In genomic region chr16:89598199-89598598, GRCh38 we compare ENCODE assay signal across 15 cellular contexts. TPM values are rescaled to one million over a fixed set of nuclear protein-coding genes. Genes with fewer than 3 reads are reported as not detected.
A peak's percentile ranks its signal among the peaks of the same experiment; 100 is the strongest.
DNase-seq lines count a peak whose midpoint lies in the region; ATAC-seq and TF ChIP-seq lines count a peak whose summit lies in the region.
"Had no signal": no experiment of that assay in that cellular context is flagged by ENCODE, and none has a peak within 500 bp of the region (broad histone marks: within the 10 kb centered on the region; RNA-seq: fewer than 3 reads in every experiment).

No MANE protein-coding gene starts in this region.

- no peak for ATAC-seq in HG03097 (IDR thresholded peaks at IDR 0.05; ENCODE audit: low FRiP score, unreplicated experiment)
- no peak for ATAC-seq in HG02642 (IDR thresholded peaks at IDR 0.05; ENCODE audit: poor library complexity, unreplicated experiment)

- H3K9me3 ChIP-seq in left ventricle myocardium inferior (replicated peaks): no peaks in the 10 kb centered on the region
- H3K9me3 ChIP-seq: uterus had no signal

- H3K4me3 ChIP-seq in fibroblast of pulmonary artery (replicated peaks; ENCODE audit: low read depth, low read length) (no peak overlapping the region), left ventricle myocardium inferior (no peak overlapping the region)
- H3K4me3 ChIP-seq: uterus had no signal

- no peak overlapping the region for H3K27ac ChIP-seq in left ventricle myocardium inferior (replicated peaks)
- H3K27ac ChIP-seq: uterus had no signal

- TF ChIP-seq CTCF in fibroblast of pulmonary artery (IDR thresholded peaks at IDR 0.05; ENCODE audit: low read length, missing control alignments): no peak
- no peak for TF ChIP-seq CTCF in left ventricle myocardium inferior (IDR thresholded peaks at IDR 0.05; ENCODE audit: borderline replicate concordance)

- peaks cover 16% of the 10 kb centered on the region for H3K27me3 ChIP-seq in left ventricle myocardium inferior (ENCODE audit: low read depth)
- H3K27me3 ChIP-seq: uterus had no signal

- peak; percentile 49 for DNase-seq in ACHN
- peak; percentile 46 for DNase-seq in EL
- peak; percentile 47 for DNase-seq in NCI-H69 (lab: John Stamatoyannopoulos, UW)
- peak; percentile 39 for DNase-seq in fibroblast of pulmonary artery (ENCODE audit: low read depth)
- DNase-seq in left ventricle myocardium inferior: no peak
- no peak for DNase-seq in C1 segment of cervical spinal cord (lab: John Stamatoyannopoulos, UW)
- DNase-seq: activated CD4-positive, alpha-beta T cell treated with anti-CD3 and anti-CD28 coated beads, Interleukin-2, amount 50 U/mL, for 48 hours; CD4-positive, alpha-beta T cell; head of caudate nucleus; kidney glomerular epithelial cell; NCI-H1092; uterus had no signal

- in situ Hi-C loops in ACHN (cut with HindIII; ENCODE audit: low pct_ligation_motif_present, low pct_unique_long_range_greater_than_20kb, low sequenced_read_pairs): no loop called here

- no peaks in the 10 kb centered on the region for H3K36me3 ChIP-seq in left ventricle myocardium inferior
- H3K36me3 ChIP-seq: uterus had no signal

- H3K4me1 ChIP-seq in left ventricle myocardium inferior: peaks cover 9% of the 10 kb centered on the region
- H3K4me1 ChIP-seq: uterus had no signal

- intact Hi-C loops in left ventricle myocardium inferior (cut with micrococcal nuclease): no loop called here

RNA-seq across cellular contexts. Expression of gene DPEP1, which starts 15.2 kb away (rescaled TPM):
- total RNA-seq in left ventricle myocardium inferior: not detected
- total RNA-seq: activated T-helper 2 cell treated with anti-CD3 and anti-CD28 coated beads, Interferon-gamma antibody, Interleukin-2, Interleukin-4, amounts not matched to agents 10 μg/mL and 5 μg/mL and 100 μg/mL, durations not matched to agents 14 hours and 24 hours and 36 hours; CD4-positive, alpha-beta T cell had no signal

RNA-seq across cellular contexts. Expression of gene CPNE7, which starts 22.6 kb away (rescaled TPM):
- total RNA-seq in left ventricle myocardium inferior: not detected

RNA-seq across cellular contexts. Expression of gene RPL13, which starts 37.7 kb away (rescaled TPM):
- total RNA-seq in left ventricle myocardium inferior: 1,030 TPM

RNA-seq across cellular contexts. Expression of gene CHMP1A, which starts 59.3 kb away (rescaled TPM):
- total RNA-seq in left ventricle myocardium inferior: 37.3 TPM

RNA-seq across cellular contexts. Expression of gene SPATA33, which starts 59.4 kb away (rescaled TPM):
- total RNA-seq in left ventricle myocardium inferior: 3.6 TPM

Comparison
In these comparisons a context has a peak if more than half of its experiments do, and no peak if none do; other contexts are left out.
1. DNase-seq: peak in ACHN (single experiment), EL (single experiment), NCI-H69 (single experiment) and fibroblast of pulmonary artery (single experiment); none in left ventricle myocardium inferior (single experiment) and C1 segment of cervical spinal cord (0 of 14).